Comparison of ENCODE assay signal across 7 cellular contexts in genomic region chr6:26003102-26003694, GRCh38. TPM values are rescaled to one million over a fixed set of nuclear protein-coding genes. Genes with fewer than 3 reads are reported as not detected.
A peak's percentile ranks its signal among the peaks of the same experiment; 100 is the strongest.
DNase-seq lines count a peak whose midpoint lies in the region; ATAC-seq, FAIRE-seq and TF ChIP-seq lines count a peak whose summit lies in the region.

No MANE protein-coding gene starts in this region.

- H3K23ac ChIP-seq in IMR-90 (ENCODE audit: low read depth, low read length), result no peak overlapping the region

- no peaks in the 10 kb centered on the region for H3K79me2 ChIP-seq in DOHH2 (ENCODE audit: control insufficient read depth, low read length)
- no peaks in the 10 kb centered on the region for H3K79me2 ChIP-seq in GM12878 (ENCODE audit: control insufficient read depth, insufficient read depth, low read length)

- peak; percentile 56 for DNase-seq in IMR-90
- DNase-seq in SK-MEL-5 (ENCODE audit: low read depth, low spot score), result peak; percentile 84
- no peak for DNase-seq in GM12878 (ENCODE audit: low read depth, low spot score)
- DNase-seq in immature natural killer cell, result peak; percentile 33 to 42 (median 41)
- DNase-seq in stimulated activated CD4-positive, alpha-beta T cell treated with anti-CD3 and anti-CD28 coated beads, Interleukin-2, amount 100 ng/mL, for 4 hours (ENCODE audit: low read depth), result peak; percentile 16

- peak; percentile 68 for FAIRE-seq in GM12878 (lab: Jason Lieb, UNC)

- TF ChIP-seq RAD21 in IMR-90 (IDR thresholded peaks at IDR 0.05; ENCODE audit: low read length) (peak; percentile 79), GM12878 (IDR thresholded peaks at IDR 0.05; ENCODE audit: insufficient read depth, low read depth, low read length) (peak; percentile 84)

- H3K4me2 ChIP-seq in DOHH2 (ENCODE audit: low read length), result no peak overlapping the region
- H3K4me2 ChIP-seq in IMR-90 (ENCODE audit: low read depth, low read length), result no peak overlapping the region
- no peak overlapping the region for H3K4me2 ChIP-seq in GM12878 (ENCODE audit: control insufficient read depth, insufficient read depth)

- no peak overlapping the region for H2BK120ac ChIP-seq in IMR-90 (ENCODE audit: low read depth, low read length)

- H3K14ac ChIP-seq in IMR-90 (replicated peaks; ENCODE audit: low read depth, low read length), result no peak overlapping the region

- dilution Hi-C loops in IMR-90 (cut with HindIII; ENCODE audit: low sequenced_read_pairs, unreplicated experiment), result no loop called here

- no peaks in the 10 kb centered on the region for H3K9me3 ChIP-seq in DOHH2 (ENCODE audit: control insufficient read depth, insufficient read depth, low read length)
- H3K9me3 ChIP-seq in IMR-90 (ENCODE audit: control insufficient read depth, insufficient read depth, low read length), result no peaks in the 10 kb centered on the region
- H3K9me3 ChIP-seq in GM12878 (replicated peaks; ENCODE audit: control insufficient read depth, insufficient read depth, low read length), result no peaks in the 10 kb centered on the region

- H3K4me3 ChIP-seq in DOHH2 (ENCODE audit: low read length) (no peak overlapping the region), IMR-90 (ENCODE audit: insufficient read depth, low read depth, low read length) (no peak overlapping the region), GM12878 (no peak overlapping the region)

- no peak for TF ChIP-seq EP300 in GM12878 (IDR thresholded peaks at IDR 0.05; ENCODE audit: borderline replicate concordance in 1 of 2, control insufficient read depth in 1 of 2, low read depth in 2 of 2, low read length in 2 of 2)

- H3K56ac ChIP-seq in IMR-90 (ENCODE audit: extremely low read depth, insufficient read depth, low read length), result no peak overlapping the region

- H3K27ac Mint-ChIP-seq in immature natural killer cell, result peak overlapping the region in 1 of 6 donors; percentile 79

- CTCF ChIA-PET in IMR-90 (lab: Yijun Ruan, JAX), result interaction anchor here (0.6 to 4.6 kb wide), 8 partner anchors 9 to 1498 kb away, joined by 3 to 34 read pairs (median 4); a partner anchor contains a TSS
- CTCF ChIA-PET in GM12878 (lab: Yijun Ruan, JAX), result interaction anchor here (0.6 to 7.8 kb wide), 36 partner anchors 10 to 601 kb away, joined by 3 to 112 read pairs (median 5); partner anchors contain the start of gene TRIM38

- H3K27ac ChIP-seq in DOHH2 (ENCODE audit: low read depth, low read length), result no peak overlapping the region
- H3K27ac ChIP-seq in IMR-90 (ENCODE audit: insufficient read depth, low read length), result no peak overlapping the region
- H3K27ac ChIP-seq in GM12878 (ENCODE audit: control insufficient read depth, insufficient read depth), result no peak overlapping the region

- H4K20me1 ChIP-seq in DOHH2 (ENCODE audit: control insufficient read depth, insufficient read depth, low read depth, low read length) (no peaks in the 10 kb centered on the region), IMR-90 (ENCODE audit: insufficient read depth, low read length) (no peaks in the 10 kb centered on the region), GM12878 (ENCODE audit: control insufficient read depth, insufficient read depth) (no peaks in the 10 kb centered on the region)

- peaks cover 0 to 3% (median 0%) of the 10 kb centered on the region in 3 donors for H3K27me3 Mint-ChIP-seq in immature natural killer cell (ENCODE audit: low read depth in 3 of 3)

- POLR2A ChIA-PET in IMR-90 (lab: Charles Lee; ENCODE audit: unreplicated experiment), result no interaction called here
- POLR2A ChIA-PET in GM12878 (lab: Charles Lee), result interaction anchor here (0.6 to 2.9 kb wide), 3 partner anchors 10 to 38 kb away, joined by 3 to 11 read pairs (median 4); a partner anchor contains a TSS

- RAD21 ChIA-PET in GM12878 (lab: Charles Lee; ENCODE audit: unreplicated experiment), result interaction anchor here (0.7 to 3.6 kb wide), 14 partner anchors 10 to 780 kb away, joined by 3 to 25 read pairs (median 4); partner anchors contain the start of gene TRIM38

- H3K36me3 Mint-ChIP-seq in immature natural killer cell, result peaks cover 18 to 32% (median 21%) of the 10 kb centered on the region in 3 donors

- no peak overlapping the region for H2BK5ac ChIP-seq in IMR-90 (ENCODE audit: low read depth, low read length, poor library complexity, severe bottlenecking)

- no peak overlapping the region for H2AK9ac ChIP-seq in IMR-90 (replicated peaks; ENCODE audit: low read depth, low read length, poor library complexity)

- H2AFZ ChIP-seq in IMR-90 (replicated peaks; ENCODE audit: low read length, poor library complexity) (no peak overlapping the region), GM12878 (ENCODE audit: control insufficient read depth, low read depth, low read length) (no peak overlapping the region)

- H3K4me1 ChIP-seq in DOHH2 (ENCODE audit: control insufficient read depth, low read length) (peaks cover 15% of the 10 kb centered on the region), IMR-90 (ENCODE audit: control insufficient read depth, insufficient read depth, low read length) (0 out of 2 replicates have a peak, but pooled peaks cover 1% of the 10 kb centered on the region), GM12878 (ENCODE audit: control insufficient read depth, insufficient read depth, low read length) (no peaks in the 10 kb centered on the region)

- BruUV-seq in IMR-90 (replicated peaks; lab: Mats Ljungman, UMichigan), result no TSS peak
- BruUV-seq in GM12878 (replicated peaks; lab: Mats Ljungman, UMichigan), result no TSS peak

- SMC1A ChIA-PET in GM12878 (lab: Charles Lee; ENCODE audit: uncharacterized antibody, unreplicated experiment), result interaction anchor here (0.6 to 8.7 kb wide), 20 partner anchors 9 to 780 kb away, joined by 3 to 76 read pairs (median 4); a partner anchor contains a TSS

- no peak overlapping the region for H4K91ac ChIP-seq in IMR-90 (ENCODE audit: insufficient read depth, low read depth, low read length)

- no peak overlapping the region for H4K8ac ChIP-seq in IMR-90 (ENCODE audit: low read depth in 2 of 2, low read length in 2 of 2)

- H3K27me3 ChIP-seq in DOHH2 (ENCODE audit: control insufficient read depth, low read length) (no peaks in the 10 kb centered on the region), IMR-90 (ENCODE audit: control insufficient read depth, insufficient read depth, low read length) (no peaks in the 10 kb centered on the region), GM12878 (replicated peaks in 1 of 2; ENCODE audit: control insufficient read depth in 2 of 2, insufficient read depth in 2 of 2, low read length in 1 of 2) (no peaks in the 10 kb centered on the region)

- H3K4me1 Mint-ChIP-seq in immature natural killer cell, result no peaks in the 10 kb centered on the region

- in situ Hi-C loops in IMR-90 (cut with MboI; ENCODE audit: low sequenced_read_pairs), result no loop called here
- in situ Hi-C loops in SK-MEL-5 (cut with HindIII; ENCODE audit: low pct_unique_long_range_greater_than_20kb, low sequenced_read_pairs), result no loop called here
- in situ Hi-C loops in GM12878 (cut with MboI), result loop anchor here (5.0 kb wide), 1 partner anchor 221 kb away; no protein-coding TSS in a partner anchor

- no peak overlapping the region for H2BK20ac ChIP-seq in IMR-90 (ENCODE audit: low read depth, low read length)

- no peaks in the 10 kb centered on the region for H3K9me2 ChIP-seq in DOHH2 (replicated peaks; ENCODE audit: control insufficient read depth, low read length)

- TF ChIP-seq POLR2A in IMR-90 (IDR thresholded peaks at IDR 0.05; ENCODE audit: low read depth, low read length) (no peak), GM12878 (IDR thresholded peaks at IDR 0.05; ENCODE audit: low read depth, low read length) (no peak)

- H3K4me3 Mint-ChIP-seq in immature natural killer cell, result no peak overlapping the region

- WGBS in IMR-90 (ENCODE audit: extremely low coverage in 2 of 2, insufficient read length in 1 of 2), 2 experiments, result 0% methylated on average over 3 of the region's 3 CpGs; no CpG with 5 or more reads in 1 of the 2 experiments
- WGBS in GM12878 (ENCODE audit: insufficient coverage, insufficient replicate concordance, low lambda C conversion rate, missing lambda C conversion rate), result 2% methylated on average over 3 of the region's 3 CpGs

- no peak overlapping the region for H3K18ac ChIP-seq in IMR-90 (ENCODE audit: low read depth, low read length)

- intact Hi-C loops in IMR-90 (cut with micrococcal nuclease) (loop anchor here (1.0 to 2.0 kb wide), 2 partner anchors 214 to 283 kb away; no protein-coding TSS in a partner anchor), GM12878 (cut with micrococcal nuclease; ENCODE audit: unreplicated experiment) (loop anchor here (1.0 to 2.0 kb wide), 2 partner anchors 215 to 282 kb away; no protein-coding TSS in a partner anchor)

- H2AK5ac ChIP-seq in IMR-90 (ENCODE audit: low read depth, low read length), result no peak overlapping the region

- H3K4ac ChIP-seq in IMR-90 (ENCODE audit: low read depth, low read length), result no peak overlapping the region

- H3K9me1 ChIP-seq in IMR-90 (ENCODE audit: insufficient read depth, low read length), result no peaks in the 10 kb centered on the region

- TF ChIP-seq CTCF in DOHH2 (IDR thresholded peaks at IDR 0.05; ENCODE audit: low read depth, low read length, poor library complexity, severe bottlenecking) (peak; percentile 66), IMR-90 (conservative IDR thresholded peaks at IDR 0.05; ENCODE audit: low read depth, low read length) (peak; percentile 78), GM12878 (IDR thresholded peaks at IDR 0.05 in 2 of 3, conservative IDR thresholded peaks at IDR 0.05 in 1 of 3; ENCODE audit: control insufficient read depth in 2 of 3, extremely low read depth in 1 of 3, insufficient read depth in 1 of 3, low read depth in 3 of 3, low read length in 3 of 3) (peak; percentile 70 to 79 (median 71))

- H3K9ac ChIP-seq in IMR-90 (ENCODE audit: low read depth, low read length), result no peak overlapping the region
- no peak overlapping the region for H3K9ac ChIP-seq in GM12878 (ENCODE audit: control insufficient read depth, insufficient read depth, low read length)

- H3K9me3 Mint-ChIP-seq in immature natural killer cell, result no peaks in the 10 kb centered on the region

- H3F3A ChIP-seq in DOHH2 (ENCODE audit: control insufficient read depth, insufficient read depth), result no peaks in the 10 kb centered on the region

- no peaks in the 10 kb centered on the region; a peak in 1 of 4 replicates for H3K79me1 ChIP-seq in IMR-90 (ENCODE audit: low read depth in 1 of 2, low read length in 2 of 2)

- peaks cover 24% of the 10 kb centered on the region for H3K36me3 ChIP-seq in DOHH2 (ENCODE audit: control insufficient read depth, low read length)
- H3K36me3 ChIP-seq in IMR-90 (ENCODE audit: control insufficient read depth, insufficient read depth, low read length), result 0 out of 2 replicates have a peak, but pooled peaks cover 3% of the 10 kb centered on the region
- no peaks in the 10 kb centered on the region; a peak in 1 of 4 replicates for H3K36me3 ChIP-seq in GM12878 (ENCODE audit: control insufficient read depth in 2 of 2, insufficient read depth in 2 of 2, low read length in 1 of 2)

- no peak overlapping the region for H2BK15ac ChIP-seq in IMR-90 (ENCODE audit: low read depth, low read length)

- H4K5ac ChIP-seq in IMR-90 (ENCODE audit: low read depth, low read length), result no peak overlapping the region

- ATAC-seq in IMR-90 (ENCODE audit: low read depth), result peak; percentile 84
- ATAC-seq in GM12878, result peak; percentile 65
- no peak for ATAC-seq in HG02623 (IDR thresholded peaks at IDR 0.05; ENCODE audit: unreplicated experiment)

RNA-seq across cellular contexts. Expression of gene TRIM38, which starts 40.6 kb away (rescaled TPM):
- total RNA-seq in IMR-90 (2012; rRNA removed) (6.3 and 6.7 TPM in 2 replicates), GM12878 (2014; rRNA removed) (10.4 and 11.6 TPM in 2 replicates), GM12878 (2014; rRNA removed; fragmentation: Illumina TruSeq; extraction: Trizol) (14.3 and 15.0 TPM in 2 replicates), GM12878 (2021) (12.3 and 13.0 TPM in 2 replicates)
- polyA plus RNA-seq in IMR-90 (2012; rRNA removed) (3.3 and 4.1 TPM in 2 replicates), GM12878 (2011; rRNA removed) (14.7 and 16.9 TPM in 2 replicates), GM12878 (2014; fragmentation: Illumina TruSeq; extraction: Trizol) (14.3 and 18.5 TPM in 2 replicates), GM12878 (2014; fragmentation: Nextera tagmentation; extraction: Ambion mirVana) (1 to 10 TPM; 4.5 to 5.9 TPM), GM12878 (2014; rRNA removed) (10.5 and 11.2 TPM in 2 replicates), GM12878 (2016; fragmentation: Nextera tagmentation; extraction: Ambion mirVana) (10 to 100 TPM in 1 of 2 experiments, 1 to 10 TPM in 1; 9.4 to 10.9 TPM), immature natural killer cell (10 to 100 TPM in 1 of 3 donors, 1 to 10 TPM in 2; 3.6 to 11.4 (median 5.0) TPM)
- polyA plus RNA-seq in IMR-90 (2012; cell fraction: cytosol; rRNA removed), result 0.90 and 1.1 TPM in 2 replicates
- polyA plus RNA-seq in IMR-90 (2012; cell fraction: nucleus; rRNA removed; ENCODE audit: low replicate concordance), result 2.4 and 14.2 TPM in 2 replicates
- 15.0 and 15.7 TPM in 2 replicates for total RNA-seq in SK-MEL-5 (2014; rRNA removed; shearing (Covaris generic))
- 9.9 and 11.6 TPM in 2 replicates for polyA plus RNA-seq in SK-MEL-5 (2015; cell fraction: cytosol; rRNA removed)
- 27.0 and 33.1 TPM in 2 replicates for polyA plus RNA-seq in SK-MEL-5 (2015; cell fraction: nucleus; rRNA removed)
- total RNA-seq in GM12878 (2013; cell fraction: nucleolus; rRNA removed), result 33.7 and 35.2 TPM in 2 replicates
- 7.7 TPM for polyA plus RNA-seq in GM12878 (2011; ENCODE audit: low read depth)
- 8.1 and 9.5 TPM in 2 replicates for polyA plus RNA-seq in GM12878 (2011; cell fraction: cytosol; rRNA removed)
- polyA plus RNA-seq in GM12878 (2011; cell fraction: nucleus; rRNA removed), result 16.7 and 17.4 TPM in 2 replicates
- polyA plus RNA-seq in GM12878 (2012), result 8.6 and 9.8 TPM in 2 replicates
- polyA minus RNA-seq in GM12878 (2011; rRNA and poly(A)+ RNA removed), result 16.9 and 17.1 TPM in 2 replicates
- 6.9 and 7.4 TPM in 2 replicates for polyA minus RNA-seq in GM12878 (2011; cell fraction: cytosol; rRNA and poly(A)+ RNA removed)
- 11.6 and 15.7 TPM in 2 replicates for polyA minus RNA-seq in GM12878 (2011; cell fraction: nucleus; rRNA and poly(A)+ RNA removed)
